In genomic region chr6:7541175-7542064, GRCh38 we compare ENCODE assay signal across 7 cellular contexts. TPM values are rescaled to one million over a fixed set of nuclear protein-coding genes. Genes with fewer than 3 reads are reported as not detected.
A peak's percentile ranks its signal among the peaks of the same experiment; 100 is the strongest.
DNase-seq lines count a peak whose midpoint lies in the region; FAIRE-seq and TF ChIP-seq lines count a peak whose summit lies in the region.

TSS of gene DSP (plus strand) at chr6:7541671. CDS start at chr6:7541916, 245 bp downstream.

- H3K9me3 ChIP-seq in cardiac muscle cell (ENCODE audit: low read depth): no peaks in the 10 kb centered on the region
- H3K9me3 ChIP-seq in parathyroid adenoma (ENCODE audit: control insufficient read depth, low read length): no peaks in the 10 kb centered on the region

- DNase-seq in GM12892 (ENCODE audit: insufficient read length) (peak; percentile 39), NCI-H146 treated with DMSO at 0.1 percent for 48 hours (lab: John Stamatoyannopoulos, UW; ENCODE audit: unreplicated experiment) (peak; percentile 73), cardiac muscle cell (ENCODE audit: low read depth in 1 of 2, low spot score in 1 of 2) (peak; percentile 8 to 91), SK-N-DZ (ENCODE audit: low spot score) (no peak), hypothalamus (lab: John Stamatoyannopoulos, UW) (no peak)
- DNase-seq in activated T-helper 9 cell treated with anti-CD3 and anti-CD28 coated beads, Interleukin-2, amount 50 U/mL, for 16 hours (ENCODE audit: low read depth): peak; percentile 6

- peaks cover 45% of the 10 kb centered on the region for H3K4me1 ChIP-seq in cardiac muscle cell (ENCODE audit: low read depth)
- peaks cover 11% of the 10 kb centered on the region for H3K4me1 ChIP-seq in parathyroid adenoma

- FAIRE-seq in GM12892 (lab: Jason Lieb, UNC): no peak

- H3K79me2 ChIP-seq in parathyroid adenoma: peaks cover 19% of the 10 kb centered on the region

- peak within 1 kb of the TSS; percentile 78 for H3K4me2 ChIP-seq in parathyroid adenoma (ENCODE audit: low read length)

- peak within 1 kb of the TSS; percentile 91 for H2AFZ ChIP-seq in parathyroid adenoma

- TF ChIP-seq CTCF in cardiac muscle cell (IDR thresholded peaks at IDR 0.05; ENCODE audit: low read depth, low read length) (no peak), parathyroid adenoma (IDR thresholded peaks at IDR 0.05) (no peak)

- no peak for TF ChIP-seq POLR2A in GM12892 (IDR thresholded peaks at IDR 0.05; ENCODE audit: low read depth, low read length)

- H3K27me3 ChIP-seq in cardiac muscle cell (no peaks in the 10 kb centered on the region), parathyroid adenoma (ENCODE audit: control insufficient read depth, insufficient read depth, low read length) (no peaks in the 10 kb centered on the region)

- peak within 1 kb of the TSS; percentile 76 for H3K4me3 ChIP-seq in cardiac muscle cell
- H3K4me3 ChIP-seq in parathyroid adenoma (ENCODE audit: low read depth, low read length): peak within 1 kb of the TSS; percentile 80

- H3K9ac ChIP-seq in parathyroid adenoma: peak within 1 kb of the TSS; percentile 90

- no peaks in the 10 kb centered on the region for H3K36me3 ChIP-seq in cardiac muscle cell
- H3K36me3 ChIP-seq in parathyroid adenoma (ENCODE audit: control insufficient read depth, insufficient read depth, low read length): no peaks in the 10 kb centered on the region

- H3K27ac ChIP-seq in cardiac muscle cell (peak within 1 kb of the TSS; percentile 97), parathyroid adenoma (peak within 1 kb of the TSS; percentile 93)

RNA-seq across cellular contexts. Expression of gene DSP, which starts in this region (rescaled TPM):
- not detected for polyA plus RNA-seq in GM12892 (2012; ENCODE audit: missing spikeins)
- 185 and 362 TPM in 2 replicates for total RNA-seq in cardiac muscle cell
- polyA plus RNA-seq in cardiac muscle cell: 154 and 237 TPM in 2 replicates
- polyA plus RNA-seq in SK-N-DZ (2014; cell fraction: cytosol; rRNA removed): not detected in 2 replicates
- polyA plus RNA-seq in SK-N-DZ (2014; cell fraction: nucleus; rRNA removed): not detected in 2 replicates

Comparison
In these comparisons a context has a peak if more than half of its experiments do, and no peak if none do; other contexts are left out.
1. DNase-seq: peak in GM12892 (single experiment), NCI-H146 treated with DMSO at 0.1 percent for 48 hours (single experiment), activated T-helper 9 cell treated with anti-CD3 and anti-CD28 coated beads, Interleukin-2, amount 50 U/mL, for 16 hours (single experiment) and cardiac muscle cell (2 of 2); none in SK-N-DZ (single experiment) and hypothalamus (0 of 51).